Comparison of ENCODE assay signal across 1 cellular context in the genomic region with DNA sequence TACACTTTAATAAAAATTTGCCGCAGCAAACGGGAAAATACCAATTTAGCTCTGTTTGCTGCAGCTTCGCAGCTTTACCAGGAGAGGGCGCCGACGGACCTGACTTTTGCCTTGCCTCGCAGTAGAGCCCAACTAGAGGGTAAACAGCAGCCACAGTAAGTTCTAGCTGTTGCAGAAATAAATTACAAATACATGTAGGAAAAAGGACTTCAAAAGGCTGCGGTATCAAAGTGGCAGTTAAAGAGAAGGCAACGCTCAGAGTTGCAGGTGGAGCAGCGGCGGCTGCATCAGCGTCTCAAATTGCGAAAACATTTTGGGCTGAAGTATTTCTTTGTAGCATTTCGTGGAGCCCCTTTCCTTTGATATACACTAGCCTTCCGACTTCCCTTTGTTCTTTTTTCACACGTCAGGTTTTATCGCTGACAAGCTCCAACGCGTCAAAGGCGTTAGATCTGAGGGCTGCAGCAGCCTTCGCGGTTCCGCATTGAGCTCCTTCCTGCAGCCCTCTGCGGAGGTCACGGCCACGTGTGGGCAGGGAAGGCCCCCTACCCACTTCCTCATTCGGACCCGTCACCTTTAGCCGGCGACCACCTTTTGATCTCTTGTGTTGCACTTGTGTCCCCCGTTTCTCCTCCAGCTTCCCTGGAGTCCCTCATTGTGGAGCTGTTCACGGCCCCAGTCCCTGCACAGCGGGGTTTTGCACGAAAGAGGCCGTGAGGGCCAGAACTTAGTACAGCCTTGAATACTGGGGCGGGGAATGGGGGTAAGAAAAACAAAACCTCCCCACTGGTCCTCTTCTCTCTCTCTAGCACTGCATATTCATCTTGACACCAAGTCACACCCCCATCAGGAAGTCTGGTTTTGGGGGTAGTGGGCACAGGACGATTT.
TF ChIP-seq lines count a peak whose summit lies in the region.

No MANE protein-coding gene starts in this region.

TF ChIP-seq in H1, 55 proteins besides CTCF, POLR2A, EP300 and RAD21 (continued from another document):
- TF ChIP-seq SIN3A (conservative IDR thresholded peaks at IDR 0.05 in 1 of 2, IDR thresholded peaks at IDR 0.05 in 1 of 2; ENCODE audit: low read depth in 1 of 2, low read length in 2 of 2) (no peak; a peak in 1 of 4 replicates), TCF12 (IDR thresholded peaks at IDR 0.05; ENCODE audit: low read depth, low read length) (no peak), TAF7 (optimal IDR thresholded peaks at IDR 0.05; ENCODE audit: borderline replicate concordance, low read depth, low read length) (no peak), CEBPB (IDR thresholded peaks at IDR 0.05; ENCODE audit: low read depth, low read length) (no peak), TAF1 (IDR thresholded peaks at IDR 0.05; ENCODE audit: low read depth, low read length) (no peak), YY1 (IDR thresholded peaks at IDR 0.05; ENCODE audit: low read depth, low read length) (no peak), CTBP2 (IDR thresholded peaks at IDR 0.05; ENCODE audit: borderline replicate concordance, insufficient read depth, insufficient read length, low read length) (peak; percentile 38), BCL11A (IDR thresholded peaks at IDR 0.05; ENCODE audit: low read depth in 2 of 2, low read length in 2 of 2) (no peak), KDM4A (IDR thresholded peaks at IDR 0.05; ENCODE audit: low read depth, low read length, severe bottlenecking) (peak; percentile 87), SAP30 (IDR thresholded peaks at IDR 0.05; ENCODE audit: insufficient read depth, insufficient replicate concordance, low read length) (no peak), RNF2 (IDR thresholded peaks at IDR 0.05; ENCODE audit: borderline replicate concordance, low read depth, low read length, missing control alignments, poor library complexity, severe bottlenecking) (no peak), CREB1 (IDR thresholded peaks at IDR 0.05) (0 out of 2 replicates have a peak, but pooled peaks have one; percentile 36), GABPA (IDR thresholded peaks at IDR 0.05; ENCODE audit: borderline replicate concordance, insufficient read depth, low read length) (no peak), EGR1 (IDR thresholded peaks at IDR 0.05; ENCODE audit: borderline replicate concordance, low read depth, low read length) (no peak), SIRT6 (IDR thresholded peaks at IDR 0.05; ENCODE audit: low read length) (no peak), CHD1 (IDR thresholded peaks at IDR 0.05; ENCODE audit: low read depth, low read length) (no peak), ZNF274 (IDR thresholded peaks at IDR 0.05; ENCODE audit: borderline replicate concordance, extremely low read depth, low read length) (no peak), JUND (IDR thresholded peaks at IDR 0.05; ENCODE audit: low read length) (no peak), JUN (IDR thresholded peaks at IDR 0.05; ENCODE audit: low read depth, low read length) (no peak), CHD2 (IDR thresholded peaks at IDR 0.05; ENCODE audit: low read length) (no peak)
- TF ChIP-seq, protein P1, sequence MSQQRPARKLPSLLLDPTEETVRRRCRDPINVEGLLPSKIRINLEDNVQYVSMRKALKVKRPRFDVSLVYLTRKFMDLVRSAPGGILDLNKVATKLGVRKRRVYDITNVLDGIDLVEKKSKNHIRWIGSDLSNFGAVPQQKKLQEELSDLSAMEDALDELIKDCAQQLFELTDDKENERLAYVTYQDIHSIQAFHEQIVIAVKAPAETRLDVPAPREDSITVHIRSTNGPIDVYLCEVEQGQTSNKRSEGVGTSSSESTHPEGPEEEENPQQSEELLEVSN (IDR thresholded peaks at IDR 0.05) = peak; percentile 67; the same call in 1 of the 2 replicates
- TF ChIP-seq, protein P2, sequence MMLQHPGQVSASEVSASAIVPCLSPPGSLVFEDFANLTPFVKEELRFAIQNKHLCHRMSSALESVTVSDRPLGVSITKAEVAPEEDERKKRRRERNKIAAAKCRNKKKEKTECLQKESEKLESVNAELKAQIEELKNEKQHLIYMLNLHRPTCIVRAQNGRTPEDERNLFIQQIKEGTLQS (IDR thresholded peaks at IDR 0.05; ENCODE audit: insufficient read depth, low read depth, low read length) = no peak
- TF ChIP-seq, protein P3, sequence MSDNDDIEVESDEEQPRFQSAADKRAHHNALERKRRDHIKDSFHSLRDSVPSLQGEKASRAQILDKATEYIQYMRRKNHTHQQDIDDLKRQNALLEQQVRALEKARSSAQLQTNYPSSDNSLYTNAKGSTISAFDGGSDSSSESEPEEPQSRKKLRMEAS (IDR thresholded peaks at IDR 0.05) = peak; percentile 87
TF ChIP-seq in H1: peak in this region for 6.
